Comparison of ENCODE assay signal across 9 cellular contexts in the genomic region with DNA sequence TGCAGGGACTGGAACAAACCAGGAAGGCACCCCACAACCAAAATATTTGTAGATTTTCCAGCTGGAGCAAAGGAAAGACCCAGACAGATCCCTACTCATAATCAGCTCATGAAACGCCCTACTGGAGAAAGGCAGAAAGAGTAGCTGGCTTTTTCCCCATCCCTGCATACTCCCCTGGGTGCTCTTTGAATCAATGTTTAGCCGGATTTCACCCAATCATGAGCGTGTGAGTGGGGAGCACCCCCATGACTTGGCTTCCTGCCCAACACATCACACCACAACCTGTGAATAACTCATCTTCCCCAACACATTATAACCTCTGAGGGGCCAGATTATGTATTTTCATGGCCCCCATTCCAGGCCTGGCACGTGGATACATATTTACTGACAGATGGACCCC. TPM values are rescaled to one million over a fixed set of nuclear protein-coding genes. Genes with fewer than 3 reads are reported as not detected.
DNase-seq lines count a peak whose midpoint lies in the region; ATAC-seq, FAIRE-seq and TF ChIP-seq lines count a peak whose summit lies in the region.
"Had no signal": no experiment of that assay in that cellular context is flagged by ENCODE, and none has a peak within 500 bp of the region (broad histone marks: within the 10 kb centered on the region; RNA-seq: fewer than 3 reads in every experiment).

No MANE protein-coding gene starts in this region.

- no peak for FAIRE-seq in GM12878 (lab: Jason Lieb, UNC)
- FAIRE-seq: endometrium had no signal

- CTCF ChIA-PET in GM12878 (lab: Yijun Ruan, JAX), result interaction anchor here (0.6 to 10.4 kb wide), 19 partner anchors 8 to 1599 kb away, joined by 3 to 189 read pairs (median 4); no protein-coding TSS in a partner anchor

- in situ Hi-C loops in GM12878 (cut with MboI), result no loop called here

- WGBS in GM12878 (ENCODE audit: insufficient coverage, insufficient replicate concordance, low lambda C conversion rate, missing lambda C conversion rate), result 7% methylated on average over 4 of the region's 4 CpGs

- H2AFZ ChIP-seq in GM12878 (ENCODE audit: control insufficient read depth, low read depth, low read length), result no peak overlapping the region

- SMC1A ChIA-PET in GM12878 (lab: Charles Lee; ENCODE audit: uncharacterized antibody, unreplicated experiment), result interaction anchor here (0.5 to 8.8 kb wide), 18 partner anchors 10 to 477 kb away, joined by 3 to 143 read pairs (median 3); no protein-coding TSS in a partner anchor

- ATAC-seq in HG02759 (IDR thresholded peaks at IDR 0.05; ENCODE audit: unreplicated experiment) (peak; percentile 24), GM12878 (no peak; the same call in 2 of the 3 replicates), HG03460 (IDR thresholded peaks at IDR 0.05; ENCODE audit: unreplicated experiment) (no peak)
- peak; percentile 42 to 55 for ATAC-seq in activated CD4-positive, CD25-positive, alpha-beta regulatory T cell treated with anti-CD3 and anti-CD28 coated beads, Interleukin-2, amount 50 U/mL, for 24 hours

- no peak for TF ChIP-seq EP300 in GM12878 (IDR thresholded peaks at IDR 0.05; ENCODE audit: borderline replicate concordance in 1 of 2, control insufficient read depth in 1 of 2, low read depth in 2 of 2, low read length in 2 of 2)

- RAD21 ChIA-PET in GM12878 (lab: Charles Lee; ENCODE audit: unreplicated experiment), result interaction anchor here (1.2 to 6.6 kb wide), 7 partner anchors 14 to 385 kb away, joined by 3 to 132 read pairs (median 10); no protein-coding TSS in a partner anchor

- no peak overlapping the region for H3K4me3 ChIP-seq in GM12878

- no peak for TF ChIP-seq POLR2A in GM12878 (IDR thresholded peaks at IDR 0.05; ENCODE audit: low read depth, low read length)

- DNase-seq in GM12878 (ENCODE audit: low read depth, low spot score) (no peak), epidermal melanocyte (ENCODE audit: insufficient read length, low spot score) (no peak), ureter (ENCODE audit: low spot score) (no peak), superior temporal gyrus (ENCODE audit: extremely low spot score) (no peak)
- DNase-seq in stimulated activated CD8-positive, alpha-beta memory T cell treated with anti-CD3 and anti-CD28 coated beads, Interleukin-2, amount 100 ng/mL, for 48 hours (ENCODE audit: low read depth in 2 of 2), result peak; percentile 50 to 54

- no peak for TF ChIP-seq RAD21 in GM12878 (IDR thresholded peaks at IDR 0.05; ENCODE audit: insufficient read depth, low read depth, low read length)

- no peaks in the 10 kb centered on the region for H3K27me3 ChIP-seq in GM12878 (replicated peaks in 1 of 2; ENCODE audit: control insufficient read depth in 2 of 2, insufficient read depth in 2 of 2, low read length in 1 of 2)

- no peaks in the 10 kb centered on the region for H3K36me3 ChIP-seq in GM12878 (ENCODE audit: control insufficient read depth in 2 of 2, insufficient read depth in 2 of 2, low read length in 1 of 2)

- no peak; a peak in 1 of 6 replicates for TF ChIP-seq CTCF in GM12878 (IDR thresholded peaks at IDR 0.05 in 2 of 3, conservative IDR thresholded peaks at IDR 0.05 in 1 of 3; ENCODE audit: control insufficient read depth in 2 of 3, extremely low read depth in 1 of 3, insufficient read depth in 1 of 3, low read depth in 3 of 3, low read length in 3 of 3)

- no peak overlapping the region for H3K27ac ChIP-seq in GM12878 (ENCODE audit: control insufficient read depth, insufficient read depth)

- intact Hi-C loops in GM12878 (cut with micrococcal nuclease; ENCODE audit: unreplicated experiment), result no loop called here

- H4K20me1 ChIP-seq in GM12878 (ENCODE audit: control insufficient read depth, insufficient read depth), result no peaks in the 10 kb centered on the region

- H3K4me2 ChIP-seq in GM12878 (ENCODE audit: control insufficient read depth, insufficient read depth), result no peak overlapping the region

- no peaks in the 10 kb centered on the region for H3K9me3 ChIP-seq in GM12878 (replicated peaks; ENCODE audit: control insufficient read depth, insufficient read depth, low read length)

- H3K4me1 ChIP-seq in GM12878 (ENCODE audit: control insufficient read depth, insufficient read depth, low read length), result peaks cover 35% of the 10 kb centered on the region

- no TSS peak for BruUV-seq in GM12878 (replicated peaks; lab: Mats Ljungman, UMichigan)

- POLR2A ChIA-PET in GM12878 (lab: Charles Lee), result interaction anchor here (0.6 to 4.1 kb wide), 5 partner anchors 14 to 235 kb away, joined by 3 to 39 read pairs (median 4); no protein-coding TSS in a partner anchor

- no peak overlapping the region for H3K9ac ChIP-seq in GM12878 (ENCODE audit: control insufficient read depth, insufficient read depth, low read length)

- no peaks in the 10 kb centered on the region for H3K79me2 ChIP-seq in GM12878 (ENCODE audit: control insufficient read depth, insufficient read depth, low read length)

TF ChIP-seq in GM12878, 131 proteins besides CTCF, POLR2A, EP300 and RAD21 (continues in another document):
- TF ChIP-seq ATF7 (IDR thresholded peaks at IDR 0.05; ENCODE audit: low read depth), result no peak
- no peak for TF ChIP-seq NRF1 (conservative IDR thresholded peaks at IDR 0.05; ENCODE audit: low read depth, low read length)
- TF ChIP-seq LARP7 (IDR thresholded peaks at IDR 0.05), result no peak
- no peak for TF ChIP-seq YY1 (IDR thresholded peaks at IDR 0.05; ENCODE audit: low read depth, low read length)
- TF ChIP-seq TCF3 (IDR thresholded peaks at IDR 0.05; ENCODE audit: borderline replicate concordance, insufficient read depth, low read depth, low read length), result no peak
- peak; percentile 78 for TF ChIP-seq SMAD1 (IDR thresholded peaks at IDR 0.05; ENCODE audit: low read depth, partially characterized antibody)
- TF ChIP-seq, protein P1, sequence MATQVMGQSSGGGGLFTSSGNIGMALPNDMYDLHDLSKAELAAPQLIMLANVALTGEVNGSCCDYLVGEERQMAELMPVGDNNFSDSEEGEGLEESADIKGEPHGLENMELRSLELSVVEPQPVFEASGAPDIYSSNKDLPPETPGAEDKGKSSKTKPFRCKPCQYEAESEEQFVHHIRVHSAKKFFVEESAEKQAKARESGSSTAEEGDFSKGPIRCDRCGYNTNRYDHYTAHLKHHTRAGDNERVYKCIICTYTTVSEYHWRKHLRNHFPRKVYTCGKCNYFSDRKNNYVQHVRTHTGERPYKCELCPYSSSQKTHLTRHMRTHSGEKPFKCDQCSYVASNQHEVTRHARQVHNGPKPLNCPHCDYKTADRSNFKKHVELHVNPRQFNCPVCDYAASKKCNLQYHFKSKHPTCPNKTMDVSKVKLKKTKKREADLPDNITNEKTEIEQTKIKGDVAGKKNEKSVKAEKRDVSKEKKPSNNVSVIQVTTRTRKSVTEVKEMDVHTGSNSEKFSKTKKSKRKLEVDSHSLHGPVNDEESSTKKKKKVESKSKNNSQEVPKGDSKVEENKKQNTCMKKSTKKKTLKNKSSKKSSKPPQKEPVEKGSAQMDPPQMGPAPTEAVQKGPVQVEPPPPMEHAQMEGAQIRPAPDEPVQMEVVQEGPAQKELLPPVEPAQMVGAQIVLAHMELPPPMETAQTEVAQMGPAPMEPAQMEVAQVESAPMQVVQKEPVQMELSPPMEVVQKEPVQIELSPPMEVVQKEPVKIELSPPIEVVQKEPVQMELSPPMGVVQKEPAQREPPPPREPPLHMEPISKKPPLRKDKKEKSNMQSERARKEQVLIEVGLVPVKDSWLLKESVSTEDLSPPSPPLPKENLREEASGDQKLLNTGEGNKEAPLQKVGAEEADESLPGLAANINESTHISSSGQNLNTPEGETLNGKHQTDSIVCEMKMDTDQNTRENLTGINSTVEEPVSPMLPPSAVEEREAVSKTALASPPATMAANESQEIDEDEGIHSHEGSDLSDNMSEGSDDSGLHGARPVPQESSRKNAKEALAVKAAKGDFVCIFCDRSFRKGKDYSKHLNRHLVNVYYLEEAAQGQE (IDR thresholded peaks at IDR 0.05; ENCODE audit: low read depth, low read length), result no peak
- TF ChIP-seq RAD51 (IDR thresholded peaks at IDR 0.05), result no peak
- TF ChIP-seq, protein P2, sequence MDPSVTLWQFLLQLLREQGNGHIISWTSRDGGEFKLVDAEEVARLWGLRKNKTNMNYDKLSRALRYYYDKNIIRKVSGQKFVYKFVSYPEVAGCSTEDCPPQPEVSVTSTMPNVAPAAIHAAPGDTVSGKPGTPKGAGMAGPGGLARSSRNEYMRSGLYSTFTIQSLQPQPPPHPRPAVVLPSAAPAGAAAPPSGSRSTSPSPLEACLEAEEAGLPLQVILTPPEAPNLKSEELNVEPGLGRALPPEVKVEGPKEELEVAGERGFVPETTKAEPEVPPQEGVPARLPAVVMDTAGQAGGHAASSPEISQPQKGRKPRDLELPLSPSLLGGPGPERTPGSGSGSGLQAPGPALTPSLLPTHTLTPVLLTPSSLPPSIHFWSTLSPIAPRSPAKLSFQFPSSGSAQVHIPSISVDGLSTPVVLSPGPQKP (IDR thresholded peaks at IDR 0.05; ENCODE audit: low read depth, low read length), result no peak
- no peak for TF ChIP-seq SIX5 (IDR thresholded peaks at IDR 0.05; ENCODE audit: low read depth, low read length, severe bottlenecking)
- peak; percentile 44; the same call in 1 of the 2 replicates for TF ChIP-seq IKZF1 (conservative IDR thresholded peaks at IDR 0.05)
- TF ChIP-seq CBFB (IDR thresholded peaks at IDR 0.05; ENCODE audit: low read depth), result no peak
- TF ChIP-seq CBX5 (IDR thresholded peaks at IDR 0.05; ENCODE audit: low read depth), result no peak

RNA-seq across cellular contexts. Expression of gene SLC14A1, which starts 35.1 kb away (rescaled TPM):
- total RNA-seq in GM12878 (2013; cell fraction: nucleolus; rRNA removed), result 1.7 and 2.2 TPM in 2 replicates
- total RNA-seq in GM12878 (2014; rRNA removed), result 0.06 TPM in 1 of 2 replicates, not detected in the other
- 0.09 TPM in 1 of 2 replicates, not detected in the other for total RNA-seq in GM12878 (2014; rRNA removed; fragmentation: Illumina TruSeq; extraction: Trizol)
- not detected in 2 replicates for total RNA-seq in GM12878 (2021)
- polyA plus RNA-seq in GM12878 (2011; ENCODE audit: low read depth), result 0.34 TPM
- polyA plus RNA-seq in GM12878 (2011; rRNA removed), result 0.67 and 1.3 TPM in 2 replicates
- 0.38 and 0.81 TPM in 2 replicates for polyA plus RNA-seq in GM12878 (2011; cell fraction: cytosol; rRNA removed)
- 1.5 and 3.6 TPM in 2 replicates for polyA plus RNA-seq in GM12878 (2011; cell fraction: nucleus; rRNA removed)
- polyA plus RNA-seq in GM12878 (2012), result 0.70 and 0.80 TPM in 2 replicates
- polyA plus RNA-seq in GM12878 (2014; fragmentation: Illumina TruSeq; extraction: Trizol), result 0.10 and 0.26 TPM in 2 replicates
- polyA plus RNA-seq in GM12878 (2014; fragmentation: Nextera tagmentation; extraction: Ambion mirVana), result under 1 TPM; 0.06 to 0.09 TPM
- 0.10 TPM in 1 of 2 replicates, not detected in the other for polyA plus RNA-seq in GM12878 (2014; rRNA removed)
- polyA plus RNA-seq in GM12878 (2016; fragmentation: Nextera tagmentation; extraction: Ambion mirVana), result under 1 TPM in 1 of 2 experiments, not detected in 1; 0.37 TPM
- 2.6 and 2.7 TPM in 2 replicates for polyA minus RNA-seq in GM12878 (2011; rRNA and poly(A)+ RNA removed)
- not detected in 2 replicates for polyA minus RNA-seq in GM12878 (2011; cell fraction: cytosol; rRNA and poly(A)+ RNA removed)
- polyA minus RNA-seq in GM12878 (2011; cell fraction: nucleus; rRNA and poly(A)+ RNA removed), result 0.96 and 1.7 TPM in 2 replicates
- total RNA-seq in ureter, result 136 TPM

Comparison
In these comparisons a context has a peak if more than half of its experiments do, and no peak if none do; other contexts are left out.
1. ATAC-seq: peak in HG02759 (single experiment) and activated CD4-positive, CD25-positive, alpha-beta regulatory T cell treated with anti-CD3 and anti-CD28 coated beads, Interleukin-2, amount 50 U/mL, for 24 hours (2 of 2); none in GM12878 (single experiment) and HG03460 (single experiment).
2. DNase-seq: peak in stimulated activated CD8-positive, alpha-beta memory T cell treated with anti-CD3 and anti-CD28 coated beads, Interleukin-2, amount 100 ng/mL, for 48 hours (2 of 2); none in GM12878 (single experiment), epidermal melanocyte (single experiment), ureter (single experiment) and superior temporal gyrus (single experiment).
3. RNA of gene SLC14A1, which starts 35.1 kb away (total RNA-seq): 136 TPM in ureter (single experiment); 0.06 to 2.2 TPM in GM12878; every median in the first group is over 10 times any median in the second.